Comparison of ENCODE assay signal across 1 cellular context in the genomic region with DNA sequence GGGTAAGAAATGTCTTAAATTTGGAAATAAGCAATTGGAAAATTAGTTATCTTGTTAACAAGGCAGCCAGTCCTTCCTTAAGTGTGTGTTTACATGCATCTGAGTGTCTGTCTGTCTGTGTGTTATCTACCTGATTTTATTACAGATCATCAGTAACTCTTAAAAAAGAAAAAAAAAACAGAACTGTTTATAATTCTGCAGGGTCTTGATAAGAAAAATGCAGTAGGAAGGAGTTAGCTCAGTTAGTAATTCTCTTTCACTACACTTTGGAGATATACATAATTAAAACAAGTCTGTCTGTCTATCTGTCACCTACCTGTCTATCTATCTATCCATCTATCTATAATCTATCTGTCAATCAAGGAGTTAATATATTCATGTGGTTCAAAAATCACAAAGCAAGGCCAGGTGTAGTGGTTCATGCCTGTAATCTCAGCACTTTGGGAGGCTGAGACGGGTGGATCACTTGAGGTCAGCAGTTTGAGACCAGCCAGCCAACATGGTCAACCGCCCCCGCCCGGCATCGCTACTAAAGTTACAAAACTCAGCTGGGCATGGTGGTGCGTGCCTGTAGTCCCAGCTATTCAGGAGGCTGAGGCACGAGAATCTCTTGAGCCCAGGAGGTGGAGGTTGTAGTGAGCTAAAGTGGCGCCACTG.
A peak's percentile ranks its signal among the peaks of the same experiment; 100 is the strongest.
TF ChIP-seq lines count a peak whose summit lies in the region.

No MANE protein-coding gene starts in this region.

TF ChIP-seq in K562, 482 proteins besides CTCF, POLR2A, EP300 and RAD21 (continued from another document and continues in another):
- TF ChIP-seq, protein P1, sequence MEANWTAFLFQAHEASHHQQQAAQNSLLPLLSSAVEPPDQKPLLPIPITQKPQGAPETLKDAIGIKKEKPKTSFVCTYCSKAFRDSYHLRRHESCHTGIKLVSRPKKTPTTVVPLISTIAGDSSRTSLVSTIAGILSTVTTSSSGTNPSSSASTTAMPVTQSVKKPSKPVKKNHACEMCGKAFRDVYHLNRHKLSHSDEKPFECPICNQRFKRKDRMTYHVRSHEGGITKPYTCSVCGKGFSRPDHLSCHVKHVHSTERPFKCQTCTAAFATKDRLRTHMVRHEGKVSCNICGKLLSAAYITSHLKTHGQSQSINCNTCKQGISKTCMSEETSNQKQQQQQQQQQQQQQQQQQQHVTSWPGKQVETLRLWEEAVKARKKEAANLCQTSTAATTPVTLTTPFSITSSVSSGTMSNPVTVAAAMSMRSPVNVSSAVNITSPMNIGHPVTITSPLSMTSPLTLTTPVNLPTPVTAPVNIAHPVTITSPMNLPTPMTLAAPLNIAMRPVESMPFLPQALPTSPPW (CRISPR knock-in tag; IDR thresholded peaks at IDR 0.05) = no peak
- no peak for TF ChIP-seq TRIM28 (IDR thresholded peaks at IDR 0.05)
- TF ChIP-seq SLC30A9 (CRISPR knock-in tag; IDR thresholded peaks at IDR 0.05) = no peak
- TF ChIP-seq, protein P2, sequence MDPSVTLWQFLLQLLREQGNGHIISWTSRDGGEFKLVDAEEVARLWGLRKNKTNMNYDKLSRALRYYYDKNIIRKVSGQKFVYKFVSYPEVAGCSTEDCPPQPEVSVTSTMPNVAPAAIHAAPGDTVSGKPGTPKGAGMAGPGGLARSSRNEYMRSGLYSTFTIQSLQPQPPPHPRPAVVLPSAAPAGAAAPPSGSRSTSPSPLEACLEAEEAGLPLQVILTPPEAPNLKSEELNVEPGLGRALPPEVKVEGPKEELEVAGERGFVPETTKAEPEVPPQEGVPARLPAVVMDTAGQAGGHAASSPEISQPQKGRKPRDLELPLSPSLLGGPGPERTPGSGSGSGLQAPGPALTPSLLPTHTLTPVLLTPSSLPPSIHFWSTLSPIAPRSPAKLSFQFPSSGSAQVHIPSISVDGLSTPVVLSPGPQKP (CRISPR knock-in tag; IDR thresholded peaks at IDR 0.05) = no peak
- no peak for TF ChIP-seq DIDO1 (tag; IDR thresholded peaks at IDR 0.05; ENCODE audit: low read depth)
- no peak for TF ChIP-seq TAF1 (IDR thresholded peaks at IDR 0.05; ENCODE audit: control insufficient read depth, extremely low read depth, insufficient read depth, low read length, severe bottlenecking)
- no peak for TF ChIP-seq ZNF436 (CRISPR knock-in tag; IDR thresholded peaks at IDR 0.05)
- TF ChIP-seq HMGN3 (IDR thresholded peaks at IDR 0.05; ENCODE audit: borderline replicate concordance, extremely low read depth, insufficient read length, low read depth, low read length) = no peak
- no peak for TF ChIP-seq TBL1XR1 (IDR thresholded peaks at IDR 0.05; ENCODE audit: low read length in 2 of 2)
- TF ChIP-seq ZNF384 (IDR thresholded peaks at IDR 0.05; ENCODE audit: low read depth, low read length) = peak; percentile 61; the same call in 1 of the 2 replicates
- TF ChIP-seq SREBF2 (CRISPR knock-in tag; IDR thresholded peaks at IDR 0.05) = no peak
- no peak for TF ChIP-seq MED1 (CRISPR knock-in tag; IDR thresholded peaks at IDR 0.05; ENCODE audit: borderline replicate concordance)
- TF ChIP-seq TAF9B (IDR thresholded peaks at IDR 0.05; ENCODE audit: partially characterized antibody) = no peak
- TF ChIP-seq SPI1 (IDR thresholded peaks at IDR 0.05; ENCODE audit: borderline replicate concordance, low read depth, low read length) = no peak
- no peak for TF ChIP-seq SMAD3 (CRISPR knock-in tag; conservative IDR thresholded peaks at IDR 0.05)
- TF ChIP-seq, protein P3, sequence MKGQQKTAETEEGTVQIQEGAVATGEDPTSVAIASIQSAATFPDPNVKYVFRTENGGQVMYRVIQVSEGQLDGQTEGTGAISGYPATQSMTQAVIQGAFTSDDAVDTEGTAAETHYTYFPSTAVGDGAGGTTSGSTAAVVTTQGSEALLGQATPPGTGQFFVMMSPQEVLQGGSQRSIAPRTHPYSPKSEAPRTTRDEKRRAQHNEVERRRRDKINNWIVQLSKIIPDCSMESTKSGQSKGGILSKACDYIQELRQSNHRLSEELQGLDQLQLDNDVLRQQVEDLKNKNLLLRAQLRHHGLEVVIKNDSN (CRISPR knock-in tag; IDR thresholded peaks at IDR 0.05) = no peak
- TF ChIP-seq RBM25 (IDR thresholded peaks at IDR 0.05; ENCODE audit: low read depth, low read length, severe bottlenecking) = no peak
- no peak for TF ChIP-seq CSDE1 (IDR thresholded peaks at IDR 0.05)
- TF ChIP-seq, protein P4, sequence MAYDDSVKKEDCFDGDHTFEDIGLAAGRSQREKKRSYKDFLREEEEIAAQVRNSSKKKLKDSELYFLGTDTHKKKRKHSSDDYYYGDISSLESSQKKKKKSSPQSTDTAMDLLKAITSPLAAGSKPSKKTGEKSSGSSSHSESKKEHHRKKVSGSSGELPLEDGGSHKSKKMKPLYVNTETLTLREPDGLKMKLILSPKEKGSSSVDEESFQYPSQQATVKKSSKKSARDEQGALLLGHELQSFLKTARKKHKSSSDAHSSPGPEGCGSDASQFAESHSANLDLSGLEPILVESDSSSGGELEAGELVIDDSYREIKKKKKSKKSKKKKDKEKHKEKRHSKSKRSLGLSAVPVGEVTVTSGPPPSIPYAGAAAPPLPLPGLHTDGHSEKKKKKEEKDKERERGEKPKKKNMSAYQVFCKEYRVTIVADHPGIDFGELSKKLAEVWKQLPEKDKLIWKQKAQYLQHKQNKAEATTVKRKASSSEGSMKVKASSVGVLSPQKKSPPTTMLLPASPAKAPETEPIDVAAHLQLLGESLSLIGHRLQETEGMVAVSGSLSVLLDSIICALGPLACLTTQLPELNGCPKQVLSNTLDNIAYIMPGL (CRISPR knock-in tag; IDR thresholded peaks at IDR 0.05) = no peak
- TF ChIP-seq L3MBTL2 (IDR thresholded peaks at IDR 0.05) = peak; percentile 30; the same call in 1 of the 2 replicates
- TF ChIP-seq HDAC3 (IDR thresholded peaks at IDR 0.05; ENCODE audit: borderline replicate concordance, partially characterized antibody) = peak; percentile 38
- no peak for TF ChIP-seq CEBPG (CRISPR knock-in tag; IDR thresholded peaks at IDR 0.05)
- no peak for TF ChIP-seq CEBPG (tag; conservative IDR thresholded peaks at IDR 0.05 in 1 of 2, IDR thresholded peaks at IDR 0.05 in 1 of 2)
- TF ChIP-seq, protein P5, sequence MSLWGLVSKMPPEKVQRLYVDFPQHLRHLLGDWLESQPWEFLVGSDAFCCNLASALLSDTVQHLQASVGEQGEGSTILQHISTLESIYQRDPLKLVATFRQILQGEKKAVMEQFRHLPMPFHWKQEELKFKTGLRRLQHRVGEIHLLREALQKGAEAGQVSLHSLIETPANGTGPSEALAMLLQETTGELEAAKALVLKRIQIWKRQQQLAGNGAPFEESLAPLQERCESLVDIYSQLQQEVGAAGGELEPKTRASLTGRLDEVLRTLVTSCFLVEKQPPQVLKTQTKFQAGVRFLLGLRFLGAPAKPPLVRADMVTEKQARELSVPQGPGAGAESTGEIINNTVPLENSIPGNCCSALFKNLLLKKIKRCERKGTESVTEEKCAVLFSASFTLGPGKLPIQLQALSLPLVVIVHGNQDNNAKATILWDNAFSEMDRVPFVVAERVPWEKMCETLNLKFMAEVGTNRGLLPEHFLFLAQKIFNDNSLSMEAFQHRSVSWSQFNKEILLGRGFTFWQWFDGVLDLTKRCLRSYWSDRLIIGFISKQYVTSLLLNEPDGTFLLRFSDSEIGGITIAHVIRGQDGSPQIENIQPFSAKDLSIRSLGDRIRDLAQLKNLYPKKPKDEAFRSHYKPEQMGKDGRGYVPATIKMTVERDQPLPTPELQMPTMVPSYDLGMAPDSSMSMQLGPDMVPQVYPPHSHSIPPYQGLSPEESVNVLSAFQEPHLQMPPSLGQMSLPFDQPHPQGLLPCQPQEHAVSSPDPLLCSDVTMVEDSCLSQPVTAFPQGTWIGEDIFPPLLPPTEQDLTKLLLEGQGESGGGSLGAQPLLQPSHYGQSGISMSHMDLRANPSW (CRISPR knock-in tag; IDR thresholded peaks at IDR 0.05) = no peak
- TF ChIP-seq HOXB6 (CRISPR knock-in tag; IDR thresholded peaks at IDR 0.05; ENCODE audit: borderline replicate concordance) = no peak
- no peak for TF ChIP-seq PHF8 (IDR thresholded peaks at IDR 0.05; ENCODE audit: borderline replicate concordance, low read length)
- no peak for TF ChIP-seq BHLHE40 (IDR thresholded peaks at IDR 0.05; ENCODE audit: low read length)
- TF ChIP-seq FUS (optimal IDR thresholded peaks at IDR 0.05; ENCODE audit: low read depth, low read length) = no peak
- peak; percentile 61; the same call in 1 of the 2 replicates for TF ChIP-seq HDAC2 (IDR thresholded peaks at IDR 0.05)
- no peak for TF ChIP-seq ZNF121 (CRISPR knock-in tag; conservative IDR thresholded peaks at IDR 0.05)
- TF ChIP-seq, protein P6, sequence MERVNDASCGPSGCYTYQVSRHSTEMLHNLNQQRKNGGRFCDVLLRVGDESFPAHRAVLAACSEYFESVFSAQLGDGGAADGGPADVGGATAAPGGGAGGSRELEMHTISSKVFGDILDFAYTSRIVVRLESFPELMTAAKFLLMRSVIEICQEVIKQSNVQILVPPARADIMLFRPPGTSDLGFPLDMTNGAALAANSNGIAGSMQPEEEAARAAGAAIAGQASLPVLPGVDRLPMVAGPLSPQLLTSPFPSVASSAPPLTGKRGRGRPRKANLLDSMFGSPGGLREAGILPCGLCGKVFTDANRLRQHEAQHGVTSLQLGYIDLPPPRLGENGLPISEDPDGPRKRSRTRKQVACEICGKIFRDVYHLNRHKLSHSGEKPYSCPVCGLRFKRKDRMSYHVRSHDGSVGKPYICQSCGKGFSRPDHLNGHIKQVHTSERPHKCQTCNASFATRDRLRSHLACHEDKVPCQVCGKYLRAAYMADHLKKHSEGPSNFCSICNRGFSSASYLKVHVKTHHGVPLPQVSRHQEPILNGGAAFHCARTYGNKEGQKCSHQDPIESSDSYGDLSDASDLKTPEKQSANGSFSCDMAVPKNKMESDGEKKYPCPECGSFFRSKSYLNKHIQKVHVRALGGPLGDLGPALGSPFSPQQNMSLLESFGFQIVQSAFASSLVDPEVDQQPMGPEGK (CRISPR knock-in tag; IDR thresholded peaks at IDR 0.05; ENCODE audit: borderline replicate concordance) = no peak
- no peak for TF ChIP-seq DMBX1 (CRISPR knock-in tag; IDR thresholded peaks at IDR 0.05; ENCODE audit: borderline replicate concordance)
- TF ChIP-seq, protein P7, sequence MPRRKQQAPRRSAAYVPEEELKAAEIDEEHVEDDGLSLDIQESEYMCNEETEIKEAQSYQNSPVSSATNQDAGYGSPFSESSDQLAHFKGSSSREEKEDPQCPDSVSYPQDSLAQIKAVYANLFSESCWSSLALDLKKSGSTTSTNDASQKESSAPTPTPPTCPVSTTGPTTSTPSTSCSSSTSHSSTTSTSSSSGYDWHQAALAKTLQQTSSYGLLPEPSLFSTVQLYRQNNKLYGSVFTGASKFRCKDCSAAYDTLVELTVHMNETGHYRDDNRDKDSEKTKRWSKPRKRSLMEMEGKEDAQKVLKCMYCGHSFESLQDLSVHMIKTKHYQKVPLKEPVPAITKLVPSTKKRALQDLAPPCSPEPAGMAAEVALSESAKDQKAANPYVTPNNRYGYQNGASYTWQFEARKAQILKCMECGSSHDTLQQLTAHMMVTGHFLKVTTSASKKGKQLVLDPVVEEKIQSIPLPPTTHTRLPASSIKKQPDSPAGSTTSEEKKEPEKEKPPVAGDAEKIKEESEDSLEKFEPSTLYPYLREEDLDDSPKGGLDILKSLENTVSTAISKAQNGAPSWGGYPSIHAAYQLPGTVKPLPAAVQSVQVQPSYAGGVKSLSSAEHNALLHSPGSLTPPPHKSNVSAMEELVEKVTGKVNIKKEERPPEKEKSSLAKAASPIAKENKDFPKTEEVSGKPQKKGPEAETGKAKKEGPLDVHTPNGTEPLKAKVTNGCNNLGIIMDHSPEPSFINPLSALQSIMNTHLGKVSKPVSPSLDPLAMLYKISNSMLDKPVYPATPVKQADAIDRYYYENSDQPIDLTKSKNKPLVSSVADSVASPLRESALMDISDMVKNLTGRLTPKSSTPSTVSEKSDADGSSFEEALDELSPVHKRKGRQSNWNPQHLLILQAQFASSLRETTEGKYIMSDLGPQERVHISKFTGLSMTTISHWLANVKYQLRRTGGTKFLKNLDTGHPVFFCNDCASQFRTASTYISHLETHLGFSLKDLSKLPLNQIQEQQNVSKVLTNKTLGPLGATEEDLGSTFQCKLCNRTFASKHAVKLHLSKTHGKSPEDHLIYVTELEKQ (CRISPR knock-in tag; IDR thresholded peaks at IDR 0.05) = no peak
- TF ChIP-seq, protein P8, sequence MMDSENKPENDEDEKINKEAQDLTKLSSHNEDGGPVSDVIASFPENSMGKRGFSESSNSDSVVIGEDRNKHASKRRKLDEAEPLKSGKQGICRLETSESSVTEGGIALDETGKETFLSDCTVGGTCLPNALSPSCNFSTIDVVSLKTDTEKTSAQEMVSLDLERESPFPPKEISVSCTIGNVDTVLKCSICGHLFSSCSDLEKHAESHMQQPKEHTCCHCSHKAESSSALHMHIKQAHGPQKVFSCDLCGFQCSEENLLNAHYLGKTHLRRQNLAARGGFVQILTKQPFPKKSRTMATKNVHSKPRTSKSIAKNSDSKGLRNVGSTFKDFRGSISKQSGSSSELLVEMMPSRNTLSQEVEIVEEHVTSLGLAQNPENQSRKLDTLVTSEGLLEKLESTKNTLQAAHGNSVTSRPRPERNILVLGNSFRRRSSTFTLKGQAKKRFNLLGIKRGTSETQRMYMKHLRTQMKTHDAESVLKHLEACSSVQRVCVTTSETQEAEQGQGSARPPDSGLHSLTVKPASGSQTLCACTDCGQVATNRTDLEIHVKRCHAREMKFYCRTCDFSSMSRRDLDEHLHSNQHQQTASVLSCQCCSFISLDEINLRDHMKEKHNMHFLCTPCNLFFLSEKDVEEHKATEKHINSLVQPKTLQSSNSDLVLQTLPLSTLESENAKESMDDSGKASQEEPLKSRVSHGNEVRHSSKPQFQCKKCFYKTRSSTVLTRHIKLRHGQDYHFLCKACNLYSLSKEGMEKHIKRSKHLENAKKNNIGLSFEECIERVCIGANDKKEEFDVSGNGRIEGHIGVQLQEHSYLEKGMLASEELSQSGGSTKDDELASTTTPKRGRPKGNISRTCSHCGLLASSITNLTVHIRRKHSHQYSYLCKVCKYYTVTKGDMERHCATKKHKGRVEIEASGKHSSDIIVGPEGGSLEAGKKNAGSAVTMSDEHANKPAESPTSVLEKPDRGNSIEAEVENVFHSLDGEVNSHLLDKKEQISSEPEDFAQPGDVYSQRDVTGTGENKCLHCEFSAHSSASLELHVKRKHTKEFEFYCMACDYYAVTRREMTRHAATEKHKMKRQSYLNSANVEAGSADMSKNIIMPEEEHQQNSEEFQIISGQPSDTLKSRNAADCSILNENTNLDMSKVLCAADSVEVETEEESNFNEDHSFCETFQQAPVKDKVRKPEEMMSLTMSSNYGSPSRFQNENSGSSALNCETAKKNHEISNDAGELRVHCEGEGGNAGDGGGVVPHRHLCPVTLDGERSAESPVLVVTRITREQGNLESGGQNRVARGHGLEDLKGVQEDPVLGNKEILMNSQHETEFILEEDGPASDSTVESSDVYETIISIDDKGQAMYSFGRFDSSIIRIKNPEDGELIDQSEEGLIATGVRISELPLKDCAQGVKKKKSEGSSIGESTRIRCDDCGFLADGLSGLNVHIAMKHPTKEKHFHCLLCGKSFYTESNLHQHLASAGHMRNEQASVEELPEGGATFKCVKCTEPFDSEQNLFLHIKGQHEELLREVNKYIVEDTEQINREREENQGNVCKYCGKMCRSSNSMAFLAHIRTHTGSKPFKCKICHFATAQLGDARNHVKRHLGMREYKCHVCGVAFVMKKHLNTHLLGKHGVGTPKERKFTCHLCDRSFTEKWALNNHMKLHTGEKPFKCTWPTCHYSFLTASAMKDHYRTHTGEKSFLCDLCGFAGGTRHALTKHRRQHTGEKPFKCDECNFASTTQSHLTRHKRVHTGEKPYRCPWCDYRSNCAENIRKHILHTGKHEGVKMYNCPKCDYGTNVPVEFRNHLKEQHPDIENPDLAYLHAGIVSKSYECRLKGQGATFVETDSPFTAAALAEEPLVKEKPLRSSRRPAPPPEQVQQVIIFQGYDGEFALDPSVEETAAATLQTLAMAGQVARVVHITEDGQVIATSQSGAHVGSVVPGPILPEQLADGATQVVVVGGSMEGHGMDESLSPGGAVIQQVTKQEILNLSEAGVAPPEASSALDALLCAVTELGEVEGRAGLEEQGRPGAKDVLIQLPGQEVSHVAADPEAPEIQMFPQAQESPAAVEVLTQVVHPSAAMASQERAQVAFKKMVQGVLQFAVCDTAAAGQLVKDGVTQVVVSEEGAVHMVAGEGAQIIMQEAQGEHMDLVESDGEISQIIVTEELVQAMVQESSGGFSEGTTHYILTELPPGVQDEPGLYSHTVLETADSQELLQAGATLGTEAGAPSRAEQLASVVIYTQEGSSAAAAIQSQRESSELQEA (IDR thresholded peaks at IDR 0.05; ENCODE audit: low read depth) = no peak
- TF ChIP-seq RFX1 (IDR thresholded peaks at IDR 0.05) = no peak
